8 cellular contexts compared by ENCODE assay signal in genomic region chr17:8745586-8746500, GRCh38. TPM values are rescaled to one million over a fixed set of nuclear protein-coding genes. Genes with fewer than 3 reads are reported as not detected.
DNase-seq lines count a peak whose midpoint lies in the region; ATAC-seq lines count a peak whose summit lies in the region.

No MANE protein-coding gene starts in this region.

- peak; percentile 0 to 1 for DNase-seq in AML-193 (lab: John Stamatoyannopoulos, UW)
- peak; percentile 18 for DNase-seq in M059J (ENCODE audit: low read depth)
- peak; percentile 64 for DNase-seq in activated CD4-positive, alpha-beta T cell treated with anti-CD3 and anti-CD28 coated beads for 1 hour
- peak; percentile 83 for DNase-seq in cerebellum (ENCODE audit: low spot score)
- DNase-seq in left kidney (ENCODE audit: low read depth, low spot score), result peak; percentile 92
- DNase-seq in stimulated activated CD4-positive, alpha-beta T cell treated with anti-CD3 and anti-CD28 coated beads, Interleukin-1b, Interleukin-23, amount 100 ng/mL, for 48 hours, result peak; percentile 76

- ATAC-seq in GM19372 (IDR thresholded peaks at IDR 0.05; ENCODE audit: low read depth, unreplicated experiment), result peak; percentile 71
- no peak for ATAC-seq in HG03097 (IDR thresholded peaks at IDR 0.05; ENCODE audit: low FRiP score, unreplicated experiment)

RNA-seq across cellular contexts. Expression of gene CCDC42, which starts 1.2 kb away (rescaled TPM):
- total RNA-seq in M059J (2014; rRNA removed; shearing (Covaris generic)), result not detected in 2 replicates
- total RNA-seq in cerebellum, result not detected

RNA-seq across cellular contexts. Expression of gene SPDYE4, which starts 12.5 kb away (rescaled TPM):
- total RNA-seq in M059J (2014; rRNA removed; shearing (Covaris generic)), result not detected in 2 replicates
- not detected for total RNA-seq in cerebellum

RNA-seq across cellular contexts. Expression of gene MFSD6L, which starts 53.3 kb away (rescaled TPM):
- not detected in 2 replicates for total RNA-seq in M059J (2014; rRNA removed; shearing (Covaris generic))
- total RNA-seq in cerebellum, result 0.09 TPM

Comparison
In these comparisons a context has a peak if more than half of its experiments do, and no peak if none do; other contexts are left out.
1. DNase-seq: peak in every context shown above with its lines; median percentile 92 in left kidney; 83 in cerebellum; 76 in stimulated activated CD4-positive, alpha-beta T cell treated with anti-CD3 and anti-CD28 coated beads, Interleukin-1b, Interleukin-23, amount 100 ng/mL, for 48 hours; 64 in activated CD4-positive, alpha-beta T cell treated with anti-CD3 and anti-CD28 coated beads for 1 hour; 18 in M059J; 0 in AML-193.